In the genomic region with DNA sequence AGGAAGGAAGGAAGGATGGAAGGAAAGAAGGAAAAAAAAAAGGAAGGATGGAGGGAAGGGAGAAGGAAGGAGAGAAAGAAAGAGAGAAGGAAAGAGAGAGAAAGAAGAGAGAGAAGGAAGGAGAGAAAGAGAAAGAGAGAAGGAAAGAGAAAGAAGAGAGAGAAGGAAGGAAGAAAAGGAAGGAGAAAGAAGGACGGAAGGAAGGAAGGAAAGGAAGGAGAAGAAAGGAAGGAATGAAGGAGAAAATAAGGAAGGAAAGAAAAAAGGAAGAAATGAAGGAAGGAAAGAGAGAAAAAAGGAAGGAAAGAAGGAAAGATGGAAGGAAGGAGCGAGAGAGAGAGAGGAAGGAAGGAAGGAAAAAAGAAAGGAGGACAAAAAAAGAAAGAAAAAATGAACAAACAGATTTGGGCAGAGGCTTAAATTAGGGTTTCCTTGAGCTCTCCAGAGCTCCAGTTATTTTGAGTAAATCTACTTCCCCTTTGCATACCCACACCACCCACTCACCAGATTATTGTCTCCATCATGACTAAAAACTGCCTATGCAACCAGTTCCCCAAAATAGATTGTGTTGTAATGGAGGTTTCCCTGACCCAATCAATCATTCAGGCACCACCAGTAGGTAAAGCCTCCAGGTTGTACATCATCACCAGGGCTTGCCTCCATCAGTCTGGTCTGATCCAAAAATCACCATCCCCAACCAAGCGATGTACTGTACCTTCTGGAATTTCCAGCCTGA, we compare ENCODE assay signal across 13 cellular contexts.
DNase-seq lines count a peak whose midpoint lies in the region; ATAC-seq and TF ChIP-seq lines count a peak whose summit lies in the region.
"Had no signal": no experiment of that assay in that cellular context is flagged by ENCODE, and none has a peak within 500 bp of the region (broad histone marks: within the 10 kb centered on the region; RNA-seq: fewer than 3 reads in every experiment).

No MANE protein-coding gene starts in this region.

- no peak for TF ChIP-seq CTCF in GM10266 (IDR thresholded peaks at IDR 0.05; ENCODE audit: control insufficient read depth, insufficient read depth, low read depth, missing control alignments)

- DNase-seq in GM10266 (ENCODE audit: extremely low spot score) (peak; percentile 15), OCI-M1 (lab: John Stamatoyannopoulos, UW) (peak; percentile 81), NCI-H2081 treated with DMSO at 0.1 percent for 48 hours (lab: John Stamatoyannopoulos, UW) (no peak), NCI-H526 (lab: John Stamatoyannopoulos, UW) (no peak)
- DNase-seq: activated CD4-positive, alpha-beta memory T cell treated with anti-CD3 and anti-CD28 coated beads for 36 hours; effector CD8-positive, alpha-beta T cell; stimulated activated CD4-positive, alpha-beta T cell treated with anti-CD3 and anti-CD28 coated beads, Interleukin-15, amount 100 ng/mL, for 24 hours; uterus had no signal

- ATAC-seq in GM21360 (IDR thresholded peaks at IDR 0.05; ENCODE audit: unreplicated experiment) (peak; percentile 89), HG03342 (IDR thresholded peaks at IDR 0.05; ENCODE audit: unreplicated experiment) (peak; percentile 92), HG02970 (IDR thresholded peaks at IDR 0.05; ENCODE audit: low FRiP score, unreplicated experiment) (no peak), GM19467 (IDR thresholded peaks at IDR 0.05; ENCODE audit: unreplicated experiment) (no peak)
- ATAC-seq: Panc1 had no signal

Comparison
In these comparisons a context has a peak if more than half of its experiments do, and no peak if none do; other contexts are left out.
1. DNase-seq: peak in GM10266 (single experiment) and OCI-M1 (single experiment); none in NCI-H2081 treated with DMSO at 0.1 percent for 48 hours (single experiment) and NCI-H526 (0 of 2).
2. ATAC-seq: peak in GM21360 (single experiment) and HG03342 (single experiment); none in HG02970 (single experiment) and GM19467 (single experiment).